In the genomic region with DNA sequence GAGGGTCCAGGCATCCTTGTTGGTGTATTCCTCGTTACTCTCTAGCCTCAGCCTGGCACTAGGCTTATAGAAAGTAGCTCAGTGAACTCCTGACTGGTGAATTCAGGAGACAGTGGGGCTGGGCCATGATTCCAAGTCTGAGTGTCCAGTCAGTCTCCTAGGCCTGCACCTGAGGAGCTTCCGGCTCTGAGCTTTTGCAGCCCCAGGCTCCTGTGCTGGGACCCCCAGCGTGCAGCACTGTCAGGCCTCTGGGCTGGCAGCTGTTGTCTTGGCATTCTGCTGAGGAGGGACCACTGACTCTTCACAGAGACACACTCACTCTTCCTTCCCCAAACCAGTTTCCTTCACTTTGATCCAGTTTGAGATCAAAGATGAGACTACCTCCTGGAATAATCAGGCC, we compare ENCODE assay signal across 17 cellular contexts.
DNase-seq lines count a peak whose midpoint lies in the region; ATAC-seq and TF ChIP-seq lines count a peak whose summit lies in the region.
"Had no signal": no experiment of that assay in that cellular context is flagged by ENCODE, and none has a peak within 500 bp of the region (broad histone marks: within the 10 kb centered on the region; RNA-seq: fewer than 3 reads in every experiment).

No MANE protein-coding gene starts in this region.

- BruUV-seq in Panc1 (replicated peaks; lab: Mats Ljungman, UMichigan) = no TSS peak

- in situ Hi-C loops in Panc1 (cut with HindIII; ENCODE audit: low pct_unique_long_range_greater_than_20kb, low sequenced_read_pairs) = no loop called here

- ATAC-seq in left cardiac atrium (no peak), Panc1 (no peak), lower lobe of right lung (no peak), aorta (ENCODE audit: low FRiP score) (no peak)
- ATAC-seq: A549, HepG2 had no signal

- H3K4me3 ChIP-seq in right atrium auricular region = no peak overlapping the region
- no peak overlapping the region for H3K4me3 ChIP-seq in Panc1 (ENCODE audit: low read depth in 2 of 2, low read length in 2 of 2)
- no peak overlapping the region for H3K4me3 ChIP-seq in lower lobe of right lung
- H3K4me3 ChIP-seq in aorta (ENCODE audit: low read length in 2 of 2) = no peak overlapping the region
- H3K4me3 ChIP-seq: A549, GM23248 had no signal

- CTCF ChIA-PET in Panc1 (lab: Charles Lee) = interaction anchor here (0.6 kb wide), 1 partner anchor 12 kb away, joined by 3 read pairs; no protein-coding TSS in a partner anchor

- no peak overlapping the region for H3K27ac ChIP-seq in right atrium auricular region
- H3K27ac ChIP-seq in Panc1 (ENCODE audit: low read length) = peak overlapping the region; percentile 64; the same call in 1 of the 2 replicates
- H3K27ac ChIP-seq in lower lobe of right lung = no peak overlapping the region
- H3K27ac ChIP-seq in aorta (ENCODE audit: low read depth in 1 of 2, low read length in 2 of 2) = no peak overlapping the region
- H3K27ac ChIP-seq: 22Rv1, A549, C4-2B, GM23248 had no signal

- H3K9me3 ChIP-seq in right atrium auricular region = no peaks in the 10 kb centered on the region
- H3K9me3 ChIP-seq in Panc1 (ENCODE audit: control insufficient read depth, insufficient read depth, low read depth, low read length) = no peaks in the 10 kb centered on the region
- H3K9me3 ChIP-seq in lower lobe of right lung = no peaks in the 10 kb centered on the region
- H3K9me3 ChIP-seq in aorta (ENCODE audit: control insufficient read depth, low read length) = no peaks in the 10 kb centered on the region
- H3K9me3 ChIP-seq: A549, Caco-2 had no signal

- no peak for TF ChIP-seq CTCF in right atrium auricular region (IDR thresholded peaks at IDR 0.05)
- TF ChIP-seq CTCF in Panc1 (IDR thresholded peaks at IDR 0.05) = no peak
- TF ChIP-seq CTCF in lower lobe of right lung (IDR thresholded peaks at IDR 0.05) = no peak

- POLR2A ChIA-PET in Panc1 (lab: Charles Lee) = interaction anchor here (0.6 kb wide), 1 partner anchor 10 kb away, joined by 7 read pairs; no protein-coding TSS in a partner anchor

- H3K4me1 ChIP-seq in right atrium auricular region (peaks cover 0 to 24% of the 10 kb centered on the region in 2 donors), Panc1 (ENCODE audit: control insufficient read depth, insufficient read depth, low read length) (peaks cover 40% of the 10 kb centered on the region), lower lobe of right lung (peaks cover 7% of the 10 kb centered on the region), aorta (ENCODE audit: control insufficient read depth in 1 of 2, insufficient read depth in 2 of 2, low read length in 2 of 2) (no peaks in the 10 kb centered on the region)
- H3K4me1 ChIP-seq: Caco-2 had no signal

- DNase-seq in left cardiac atrium (peak; percentile 12), right atrium auricular region (ENCODE audit: low spot score) (no peak), Panc1 (ENCODE audit: low read depth, low spot score) (no peak), lower lobe of right lung (peak; percentile 19), aorta (peak; percentile 28 to 55), HUDEP-2 (lab: John Stamatoyannopoulos, UW; ENCODE audit: unreplicated experiment in 76 of 76) (no peak), NCI-H226 (no peak)
- DNase-seq: AML-193; Caco-2; CD4-positive, alpha-beta T cell; GM23248; HCEC 1CT; HFFc6 had no signal

- WGBS in aorta, 2 donors = 94 to 98% methylated on average over 3 of the region's 3 CpGs

- H3K27me3 ChIP-seq in right atrium auricular region (no peaks in the 10 kb centered on the region), Panc1 (ENCODE audit: control insufficient read depth, insufficient read depth, low read length) (no peaks in the 10 kb centered on the region), lower lobe of right lung (ENCODE audit: low read depth) (no peaks in the 10 kb centered on the region), aorta (ENCODE audit: control insufficient read depth in 1 of 2, insufficient read depth in 2 of 2, low read length in 1 of 2) (no peaks in the 10 kb centered on the region)

- H3K36me3 ChIP-seq in right atrium auricular region (no peaks in the 10 kb centered on the region), Panc1 (ENCODE audit: control insufficient read depth, insufficient read depth, low read length) (no peaks in the 10 kb centered on the region), lower lobe of right lung (no peaks in the 10 kb centered on the region), aorta (ENCODE audit: control insufficient read depth in 1 of 2, insufficient read depth in 2 of 2, low read length in 1 of 2) (no peaks in the 10 kb centered on the region)

- intact Hi-C loops in left cardiac atrium (cut with DNase I) = loop anchor here in 1 of 2 donors (5.0 kb wide), 1 partner anchor 277 kb away; no protein-coding TSS in a partner anchor
- intact Hi-C loops in Panc1 (cut with micrococcal nuclease; ENCODE audit: unreplicated experiment) = no loop called here
- intact Hi-C loops in lower lobe of right lung (cut with DNase I) = no loop called here
- intact Hi-C loops in aorta (cut with DNase I) = no loop called here

Comparison
In these comparisons a context has a peak if more than half of its experiments do, and no peak if none do; other contexts are left out.
1. DNase-seq: peak in left cardiac atrium (single experiment), lower lobe of right lung (single experiment) and aorta (2 of 2); none in right atrium auricular region (single experiment), Panc1 (single experiment), HUDEP-2 (0 of 76) and NCI-H226 (single experiment).